8 cellular contexts compared by ENCODE assay signal in genomic region chr2:45610281-45611019, GRCh38. TPM values are rescaled to one million over a fixed set of nuclear protein-coding genes. Genes with fewer than 3 reads are reported as not detected.
DNase-seq lines count a peak whose midpoint lies in the region; ATAC-seq, FAIRE-seq and TF ChIP-seq lines count a peak whose summit lies in the region.

No MANE protein-coding gene starts in this region.

- CTCF ChIA-PET in BJ (lab: Yijun Ruan, JAX), result interaction anchor here (0.6 to 1.7 kb wide), 4 partner anchors 14 to 26 kb away, joined by 3 to 7 read pairs (median 3); no protein-coding TSS in a partner anchor

- intact Hi-C loops in lower lobe of right lung (cut with DNase I), result no loop called here

- POLR2A ChIA-PET in BJ (lab: Charles Lee), result interaction anchor here (0.7 to 1.0 kb wide), 3 partner anchors 15 to 25 kb away, joined by 6 to 10 read pairs (median 8); no protein-coding TSS in a partner anchor

- H3K9me3 ChIP-seq in ectodermal cell (ENCODE audit: control insufficient read depth, low read length) (no peaks in the 10 kb centered on the region), lower lobe of right lung (no peaks in the 10 kb centered on the region)

- H3K4me1 ChIP-seq in ectodermal cell (ENCODE audit: control insufficient read depth, insufficient read depth, low read length) (no peaks in the 10 kb centered on the region), lower lobe of right lung (peaks cover 28% of the 10 kb centered on the region)

- H3K27ac ChIP-seq in ectodermal cell (ENCODE audit: insufficient read depth, low read depth, low read length, poor library complexity, severe bottlenecking) (peak overlapping the region; percentile 64), lower lobe of right lung (peak overlapping the region; percentile 85)

- H3K36me3 ChIP-seq in BJ (ENCODE audit: control insufficient read depth, insufficient read depth, low read length), result no peaks in the 10 kb centered on the region
- no peaks in the 10 kb centered on the region for H3K36me3 ChIP-seq in ectodermal cell (ENCODE audit: control insufficient read depth, insufficient read depth, low read length)
- no peaks in the 10 kb centered on the region for H3K36me3 ChIP-seq in lower lobe of right lung

- H3K27me3 ChIP-seq in BJ (ENCODE audit: control insufficient read depth, insufficient read depth, low read length), result no peaks in the 10 kb centered on the region
- no peaks in the 10 kb centered on the region for H3K27me3 ChIP-seq in ectodermal cell (ENCODE audit: control insufficient read depth, insufficient read depth, low read length, poor library complexity, severe bottlenecking)
- no peaks in the 10 kb centered on the region for H3K27me3 ChIP-seq in lower lobe of right lung (ENCODE audit: low read depth)

- TF ChIP-seq CTCF in BJ (IDR thresholded peaks at IDR 0.05; ENCODE audit: insufficient read depth, low read depth, low read length) (peak; percentile 49), lower lobe of right lung (IDR thresholded peaks at IDR 0.05) (peak; percentile 29)

- DNase-seq in BJ (ENCODE audit: low read depth) (no peak), GM19239 (ENCODE audit: insufficient read length, low spot score) (no peak), NCI-H460 (ENCODE audit: extremely low read depth, low read depth) (peak; percentile 56), lower lobe of right lung (peak; percentile 56)
- peak; percentile 19 to 28 for DNase-seq in activated CD4-positive, alpha-beta T cell treated with anti-CD3 and anti-CD28 coated beads, Interleukin-2, amount 50 U/mL, for 4 hours
- peak; percentile 7 to 25 (median 12) for DNase-seq in stimulated activated CD4-positive, alpha-beta T cell treated with anti-CD3 and anti-CD28 coated beads, TNF-alpha, amount 100 ng/mL, for 48 hours (ENCODE audit: low read depth in 3 of 3)

- peak overlapping the region; percentile 55 for H3K4me3 ChIP-seq in BJ (ENCODE audit: low read depth, low read length)
- H3K4me3 ChIP-seq in ectodermal cell (ENCODE audit: insufficient read depth, low read depth, low read length), result peak overlapping the region; percentile 70
- peak overlapping the region; percentile 82 for H3K4me3 ChIP-seq in lower lobe of right lung

- ATAC-seq in HG03439 (IDR thresholded peaks at IDR 0.05; ENCODE audit: unreplicated experiment) (peak; percentile 49), lower lobe of right lung (peak; percentile 82 to 87)

- peak; percentile 82 for FAIRE-seq in GM19239 (lab: Jason Lieb, UNC)

- 1 to 2% methylated on average over 23 of the region's 23 CpGs for WGBS in ectodermal cell, 2 experiments

RNA-seq across cellular contexts. Expression of gene SRBD1, which starts 0.6 kb away (rescaled TPM):
- 2.7 and 6.6 TPM in 2 replicates for polyA plus RNA-seq in BJ (2011; rRNA removed)
- 6.1 and 9.2 TPM in 2 replicates for polyA minus RNA-seq in BJ (2011; rRNA and poly(A)+ RNA removed)
- total RNA-seq in NCI-H460 (2014; rRNA removed; shearing (Covaris generic)), result 12.6 and 14.1 TPM in 2 replicates
- 6.7 and 9.4 TPM in 2 replicates for polyA plus RNA-seq in NCI-H460 (2014; cell fraction: nucleus; rRNA removed)
- polyA plus RNA-seq in ectodermal cell (2013, experiment 1 of 4), result 20.8 TPM
- polyA plus RNA-seq in ectodermal cell (2013, experiment 2 of 4), result 23.8 TPM
- 16.4 TPM for polyA plus RNA-seq in ectodermal cell (2013, experiment 3 of 4)
- 17.4 TPM for polyA plus RNA-seq in ectodermal cell (2013, experiment 4 of 4)
- total RNA-seq in lower lobe of right lung, result 15.4 TPM

RNA-seq across cellular contexts. Expression of gene PRKCE, which starts 41.0 kb away (rescaled TPM):
- 17.1 and 19.7 TPM in 2 replicates for polyA plus RNA-seq in BJ (2011; rRNA removed)
- 31.5 and 34.1 TPM in 2 replicates for polyA minus RNA-seq in BJ (2011; rRNA and poly(A)+ RNA removed)
- 9.5 and 10.3 TPM in 2 replicates for total RNA-seq in NCI-H460 (2014; rRNA removed; shearing (Covaris generic))
- 4.6 and 7.8 TPM in 2 replicates for polyA plus RNA-seq in NCI-H460 (2014; cell fraction: nucleus; rRNA removed)
- polyA plus RNA-seq in ectodermal cell (2013, experiment 1 of 4), result 3.2 TPM
- polyA plus RNA-seq in ectodermal cell (2013, experiment 2 of 4), result 2.5 TPM
- 2.6 TPM for polyA plus RNA-seq in ectodermal cell (2013, experiment 3 of 4)
- polyA plus RNA-seq in ectodermal cell (2013, experiment 4 of 4), result 2.7 TPM
- 85.0 TPM for total RNA-seq in lower lobe of right lung

Comparison
In these comparisons a context has a peak if more than half of its experiments do, and no peak if none do; other contexts are left out.
1. DNase-seq: peak in NCI-H460 (single experiment), activated CD4-positive, alpha-beta T cell treated with anti-CD3 and anti-CD28 coated beads, Interleukin-2, amount 50 U/mL, for 4 hours (2 of 2), lower lobe of right lung (single experiment) and stimulated activated CD4-positive, alpha-beta T cell treated with anti-CD3 and anti-CD28 coated beads, TNF-alpha, amount 100 ng/mL, for 48 hours (3 of 3); none in BJ (single experiment) and GM19239 (single experiment).
2. Peak in every context shown above with its lines, with median percentiles within 50 percentile points of each other: H3K4me3 ChIP-seq.